9 cellular contexts compared by ENCODE assay signal in the genomic region with DNA sequence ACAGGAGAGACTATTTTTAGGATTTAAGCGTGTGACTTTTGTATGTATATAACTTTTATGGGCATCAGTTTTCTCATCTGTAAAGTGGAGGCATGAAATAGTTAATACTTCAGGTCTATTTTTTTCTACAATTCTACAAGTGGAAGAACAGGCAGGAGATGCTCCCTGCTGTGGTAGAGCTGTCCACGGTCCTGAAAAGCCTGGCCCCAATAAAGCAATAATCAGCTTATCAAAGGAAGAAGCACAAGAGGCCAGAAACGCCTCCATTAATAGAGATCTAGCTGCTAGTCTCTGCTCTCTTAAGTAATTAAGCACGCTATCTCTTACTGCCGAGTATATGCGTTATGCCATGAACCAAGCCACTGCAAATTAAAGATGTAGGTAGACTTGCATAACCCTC. TPM values are rescaled to one million over a fixed set of nuclear protein-coding genes. Genes with fewer than 3 reads are reported as not detected.
DNase-seq lines count a peak whose midpoint lies in the region; ATAC-seq and TF ChIP-seq lines count a peak whose summit lies in the region.
"Had no signal": no experiment of that assay in that cellular context is flagged by ENCODE, and none has a peak within 500 bp of the region (broad histone marks: within the 10 kb centered on the region; RNA-seq: fewer than 3 reads in every experiment).

No MANE protein-coding gene starts in this region.

- no peak for TF ChIP-seq POLR2A in adrenal gland (IDR thresholded peaks at IDR 0.05)

- no peak for TF ChIP-seq CTCF in adrenal gland (IDR thresholded peaks at IDR 0.05)
- no peak for TF ChIP-seq CTCF in liver (IDR thresholded peaks at IDR 0.05; ENCODE audit: low read depth, low read length, missing input control)

- no peaks in the 10 kb centered on the region for H3K9me3 ChIP-seq in adrenal gland (replicated peaks in 1 of 3)
- peaks cover 0 to 1% (median 0%) of the 10 kb centered on the region in 4 donors for H3K9me3 ChIP-seq in liver (ENCODE audit: control insufficient read depth in 4 of 4, low read length in 3 of 4)
- H3K9me3 ChIP-seq in T-helper 17 cell (ENCODE audit: control insufficient read depth, low read length, poor library complexity, severe bottlenecking): no peaks in the 10 kb centered on the region

- H3K4me1 ChIP-seq in adrenal gland (replicated peaks in 1 of 2) (no peaks in the 10 kb centered on the region), liver (ENCODE audit: control insufficient read depth in 4 of 4, insufficient read depth in 4 of 4, low read length in 3 of 4) (no peaks in the 10 kb centered on the region)

- no peak overlapping the region for H3K4me3 ChIP-seq in Jurkat, Clone E6-1 (ENCODE audit: low read length)
- H3K4me3 ChIP-seq in adrenal gland (no peak overlapping the region), liver (ENCODE audit: low read depth in 1 of 3, low read length in 3 of 3) (no peak overlapping the region)

- H3K4me3 Mint-ChIP-seq in T-helper 17 cell: no peak overlapping the region
- H3K4me3 Mint-ChIP-seq: central memory CD8-positive, alpha-beta T cell had no signal

- H3K36me3 Mint-ChIP-seq in T-helper 17 cell (ENCODE audit: low read depth): no peaks in the 10 kb centered on the region

- intact Hi-C loops in adrenal gland (cut with DNase I): no loop called here

- DNase-seq in D341Med (ENCODE audit: low spot score) (peak; percentile 48), adrenal gland (peak in 6 of 7 donors; percentile 44 to 70 (median 60)), T-helper 17 cell (no peak), activated gamma-delta T cell treated with Interleukin-2 at 50 U/mL for 16 hours (no peak)
- peak; percentile 63 for DNase-seq in Jurkat, Clone E6-1 (ENCODE audit: low read depth, low spot score)
- DNase-seq in effector CD8-positive, alpha-beta T cell (lab: John Stamatoyannopoulos, UW): no peak
- DNase-seq in activated CD8-positive, alpha-beta memory T cell treated with anti-CD3 and anti-CD28 coated beads for 24 hours: no peak

- no peak overlapping the region for H3K9ac ChIP-seq in liver (ENCODE audit: low read depth in 1 of 2, low read length in 2 of 2)

- WGBS in adrenal gland, 4 donors: 16 to 27% (median 22%) methylated on average over 6 of the region's 6 CpGs
- WGBS in liver: 29% methylated on average over 6 of the region's 6 CpGs

- no peaks in the 10 kb centered on the region for H3K36me3 ChIP-seq in adrenal gland (replicated peaks in 1 of 2)
- no peaks in the 10 kb centered on the region for H3K36me3 ChIP-seq in liver (ENCODE audit: control insufficient read depth in 4 of 4, insufficient read depth in 3 of 4, low read depth in 1 of 4, low read length in 3 of 4)

- H3K27me3 ChIP-seq in adrenal gland: no peaks in the 10 kb centered on the region
- H3K27me3 ChIP-seq in liver (ENCODE audit: control insufficient read depth in 4 of 4, insufficient read depth in 4 of 4, low read length in 3 of 4): peaks cover 0 to 3% (median 0%) of the 10 kb centered on the region in 4 donors

- TF ChIP-seq RAD21 in liver (IDR thresholded peaks at IDR 0.05): no peak

- no peak overlapping the region for H3K27ac Mint-ChIP-seq in T-helper 17 cell

- H3K27ac ChIP-seq in adrenal gland: no peak overlapping the region
- H3K27ac ChIP-seq in liver (ENCODE audit: low read depth in 1 of 2, low read length in 2 of 2): no peak overlapping the region

- peaks cover 27% of the 10 kb centered on the region for H3K27me3 Mint-ChIP-seq in T-helper 17 cell

- ATAC-seq in T-helper 17 cell: no peak

- no peaks in the 10 kb centered on the region for H3K4me1 Mint-ChIP-seq in T-helper 17 cell
- H3K4me1 Mint-ChIP-seq: central memory CD8-positive, alpha-beta T cell had no signal

TF ChIP-seq in liver, 16 proteins besides CTCF, POLR2A, EP300 and RAD21:
- TF ChIP-seq RXRA (IDR thresholded peaks at IDR 0.05): no peak
- TF ChIP-seq, protein P1, sequence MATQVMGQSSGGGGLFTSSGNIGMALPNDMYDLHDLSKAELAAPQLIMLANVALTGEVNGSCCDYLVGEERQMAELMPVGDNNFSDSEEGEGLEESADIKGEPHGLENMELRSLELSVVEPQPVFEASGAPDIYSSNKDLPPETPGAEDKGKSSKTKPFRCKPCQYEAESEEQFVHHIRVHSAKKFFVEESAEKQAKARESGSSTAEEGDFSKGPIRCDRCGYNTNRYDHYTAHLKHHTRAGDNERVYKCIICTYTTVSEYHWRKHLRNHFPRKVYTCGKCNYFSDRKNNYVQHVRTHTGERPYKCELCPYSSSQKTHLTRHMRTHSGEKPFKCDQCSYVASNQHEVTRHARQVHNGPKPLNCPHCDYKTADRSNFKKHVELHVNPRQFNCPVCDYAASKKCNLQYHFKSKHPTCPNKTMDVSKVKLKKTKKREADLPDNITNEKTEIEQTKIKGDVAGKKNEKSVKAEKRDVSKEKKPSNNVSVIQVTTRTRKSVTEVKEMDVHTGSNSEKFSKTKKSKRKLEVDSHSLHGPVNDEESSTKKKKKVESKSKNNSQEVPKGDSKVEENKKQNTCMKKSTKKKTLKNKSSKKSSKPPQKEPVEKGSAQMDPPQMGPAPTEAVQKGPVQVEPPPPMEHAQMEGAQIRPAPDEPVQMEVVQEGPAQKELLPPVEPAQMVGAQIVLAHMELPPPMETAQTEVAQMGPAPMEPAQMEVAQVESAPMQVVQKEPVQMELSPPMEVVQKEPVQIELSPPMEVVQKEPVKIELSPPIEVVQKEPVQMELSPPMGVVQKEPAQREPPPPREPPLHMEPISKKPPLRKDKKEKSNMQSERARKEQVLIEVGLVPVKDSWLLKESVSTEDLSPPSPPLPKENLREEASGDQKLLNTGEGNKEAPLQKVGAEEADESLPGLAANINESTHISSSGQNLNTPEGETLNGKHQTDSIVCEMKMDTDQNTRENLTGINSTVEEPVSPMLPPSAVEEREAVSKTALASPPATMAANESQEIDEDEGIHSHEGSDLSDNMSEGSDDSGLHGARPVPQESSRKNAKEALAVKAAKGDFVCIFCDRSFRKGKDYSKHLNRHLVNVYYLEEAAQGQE (IDR thresholded peaks at IDR 0.05): peak; percentile 99

RNA-seq across cellular contexts. Expression of a gene that starts 28.0 kb away (rescaled TPM):
- 6.8 TPM for polyA plus RNA-seq in Jurkat, Clone E6-1 (2012; ENCODE audit: insufficient read depth, insufficient read length)
- total RNA-seq in adrenal gland (10 to 100 TPM; 26.1 to 63.3 (median 41.1) TPM), liver (1 to 10 TPM; 2.2 to 4.9 TPM), T-helper 17 cell (1 to 10 TPM in 1 of 2 donors, not detected in 1; 6.4 TPM)
- polyA plus RNA-seq in adrenal gland (10 to 100 TPM; 12.6 to 40.9 (median 18.1) TPM), liver (1 to 10 TPM in 1 of 2 donors, under 1 TPM in 1; 0.82 to 2.3 TPM)

Comparison
In these comparisons a context has a peak if more than half of its experiments do, and no peak if none do; other contexts are left out.
1. DNase-seq: peak in D341Med (single experiment), Jurkat, Clone E6-1 (single experiment) and adrenal gland (6 of 7); none in T-helper 17 cell (0 of 3), activated gamma-delta T cell treated with Interleukin-2 at 50 U/mL for 16 hours (single experiment), effector CD8-positive, alpha-beta T cell (single experiment) and activated CD8-positive, alpha-beta memory T cell treated with anti-CD3 and anti-CD28 coated beads for 24 hours (single experiment).